36 cellular contexts compared by ENCODE assay signal in genomic region chr14:44971459-44971858, GRCh38.
"Had no signal": no experiment of that assay in that cellular context is flagged by ENCODE, and none has a peak within 500 bp of the region (broad histone marks: within the 10 kb centered on the region; RNA-seq: fewer than 3 reads in every experiment).

No MANE protein-coding gene starts in this region.

- H3K36me3 ChIP-seq: brain microvascular endothelial cell, MG63, Peyer's patch had no signal

- H3K4me3 ChIP-seq: MG63, Peyer's patch had no signal

- H3K9me3 ChIP-seq: MG63, Peyer's patch had no signal

- H3K4me1 ChIP-seq: Peyer's patch had no signal

- H3K27ac Mint-ChIP-seq: activated CD4-positive, alpha-beta T cell treated with anti-CD3 and anti-CD28 coated beads, Interleukin-2, amount 10 ng/mL, durations not matched to agents 24 days and 14 days; activated CD8-positive, alpha-beta T cell treated with anti-CD3 and anti-CD28 coated beads for 36 hours; activated naive CD4-positive, alpha-beta T cell treated with anti-CD3 and anti-CD28 coated beads, Interleukin-2, amount 10 ng/mL, durations not matched to agents 7 days and 5 days; activated naive CD8-positive, alpha-beta T cell; activated T-cell treated with anti-CD3 and anti-CD28 coated beads, Interleukin-2, amount 50 U/mL, for 24 hours; activated T-helper 1 cell treated with anti-CD3 and anti-CD28 coated beads, Interleukin-12 subunit alpha, Interleukin-12 subunit beta, Interleukin-2, Interleukin-4 antibody, amounts not matched to agents 30 ng/mL and 10 ng/mL and 1 ng/mL, durations not matched to agents 14 hours and 24 hours and 36 hours had no signal

- H3K27ac ChIP-seq: brain microvascular endothelial cell, Peyer's patch, WERI-Rb-1 had no signal

- DNase-seq: activated CD4-positive, alpha-beta T cell treated with anti-CD3 and anti-CD28 coated beads, Interleukin-2, amount 10 ng/mL, durations not matched to agents 24 days and 14 days; activated CD4-positive, alpha-beta T cell treated with anti-CD3 and anti-CD28 coated beads, Interleukin-2, amount 50 U/mL, for 4 hours; activated CD4-positive, CD25-positive, alpha-beta regulatory T cell; activated CD8-positive, alpha-beta T cell treated with anti-CD3 and anti-CD28 coated beads for 36 hours; activated effector memory CD4-positive, alpha-beta T cell treated with Interleukin-2 at 50 U/mL for 16 hours; activated naive CD4-positive, alpha-beta T cell treated with anti-CD3 and anti-CD28 coated beads, Interleukin-2, amount 10 ng/mL, durations not matched to agents 7 days and 5 days; activated naive CD8-positive, alpha-beta T cell treated with anti-CD3 and anti-CD28 coated beads, Interleukin-2, amount 50 U/mL, for 24 hours; activated T-cell treated with anti-CD3 and anti-CD28 coated beads, Interleukin-2, amount 50 U/mL, for 24 hours; anterior cingulate cortex; brain microvascular endothelial cell; Karpas-422; KBM-7; MG63; NCI-H1048; NCI-H1105 treated with DMSO at 0.1 percent for 48 hours; NCI-H1436; NCI-H1694; NCI-H1930; NCI-H2081 treated with DMSO at 0.1 percent for 48 hours; NCI-H226; NCI-H446 treated with DMSO at 0.1 percent for 48 hours; NCI-H524; NCI-H69; NCI-H82; PC-3; Peyer's patch; RPMI8226; SIG-M5; T-helper 1 cell; T-helper 2 cell; T-helper 9 cell; WERI-Rb-1 had no signal

- H3K27me3 Mint-ChIP-seq: activated CD4-positive, alpha-beta T cell treated with anti-CD3 and anti-CD28 coated beads, Interleukin-2, amount 10 ng/mL, durations not matched to agents 24 days and 14 days; activated CD8-positive, alpha-beta T cell treated with anti-CD3 and anti-CD28 coated beads for 36 hours; activated naive CD4-positive, alpha-beta T cell treated with anti-CD3 and anti-CD28 coated beads, Interleukin-2, amount 10 ng/mL, durations not matched to agents 7 days and 5 days; activated naive CD8-positive, alpha-beta T cell; activated naive CD8-positive, alpha-beta T cell treated with anti-CD3 and anti-CD28 coated beads, Interleukin-2, amount 50 U/mL, for 24 hours; activated T-cell treated with anti-CD3 and anti-CD28 coated beads, Interleukin-2, amount 50 U/mL, for 24 hours; central memory CD8-positive, alpha-beta T cell had no signal

- ATAC-seq: activated CD8-positive, alpha-beta T cell treated with anti-CD3 and anti-CD28 coated beads for 36 hours; activated naive CD8-positive, alpha-beta T cell treated with anti-CD3 and anti-CD28 coated beads, Interleukin-2, amount 50 U/mL, for 24 hours; PC-3; SK-N-SH treated with all-trans-retinoic acid at 6 μM for 48 hours had no signal

- H3K4me3 Mint-ChIP-seq: activated CD4-positive, alpha-beta T cell treated with anti-CD3 and anti-CD28 coated beads, Interleukin-2, amount 10 ng/mL, durations not matched to agents 24 days and 14 days; activated CD8-positive, alpha-beta T cell treated with anti-CD3 and anti-CD28 coated beads for 36 hours; activated naive CD4-positive, alpha-beta T cell treated with anti-CD3 and anti-CD28 coated beads, Interleukin-2, amount 10 ng/mL, durations not matched to agents 7 days and 5 days; activated naive CD8-positive, alpha-beta T cell; activated naive CD8-positive, alpha-beta T cell treated with anti-CD3 and anti-CD28 coated beads, Interleukin-2, amount 50 U/mL, for 24 hours; activated T-cell treated with anti-CD3 and anti-CD28 coated beads, Interleukin-2, amount 50 U/mL, for 24 hours; activated T-helper 1 cell treated with anti-CD3 and anti-CD28 coated beads, Interleukin-12 subunit alpha, Interleukin-12 subunit beta, Interleukin-2, Interleukin-4 antibody, amounts not matched to agents 30 ng/mL and 10 ng/mL and 1 ng/mL, durations not matched to agents 14 hours and 24 hours and 36 hours; central memory CD8-positive, alpha-beta T cell had no signal

- H3K27me3 ChIP-seq: brain microvascular endothelial cell, MG63, Peyer's patch had no signal
